In the genomic region with DNA sequence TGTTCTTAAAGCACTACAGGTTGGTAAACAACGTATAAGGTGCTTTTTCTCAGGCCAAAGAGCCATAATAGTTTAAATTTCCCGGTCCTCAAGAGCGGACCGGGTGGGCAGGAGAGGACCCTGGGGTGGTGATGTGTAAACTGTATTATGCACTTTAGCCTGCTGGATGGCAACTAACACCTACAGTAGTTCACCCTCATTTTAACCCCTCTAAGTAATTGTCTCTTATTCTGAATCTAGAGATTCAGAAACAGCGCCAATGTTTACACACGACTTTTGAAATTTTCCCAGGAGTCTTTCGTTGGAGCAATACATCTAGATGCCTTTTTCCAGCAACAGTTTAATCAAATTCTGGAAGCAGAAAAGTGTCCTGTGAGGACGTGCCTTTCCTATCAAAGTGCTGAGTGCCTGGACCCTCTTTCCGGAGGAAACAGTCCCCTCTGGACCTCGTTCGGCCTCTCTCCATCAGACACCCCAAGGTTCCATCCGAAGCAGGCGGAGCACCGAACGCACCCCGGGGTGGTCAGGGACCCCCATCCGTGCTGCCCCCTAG, we compare ENCODE assay signal across 8 cellular contexts. TPM values are rescaled to one million over a fixed set of nuclear protein-coding genes. Genes with fewer than 3 reads are reported as not detected.
DNase-seq lines count a peak whose midpoint lies in the region; ATAC-seq and TF ChIP-seq lines count a peak whose summit lies in the region.

No MANE protein-coding gene starts in this region.

- WGBS in liver: 5% methylated on average over 17 of the region's 17 CpGs
- 12% methylated on average over 13 to 15 of the region's 17 CpGs for WGBS in tibial nerve, 2 donors

- H3K9me3 ChIP-seq in liver (ENCODE audit: control insufficient read depth in 4 of 4, low read length in 3 of 4) (no peaks in the 10 kb centered on the region), tibial nerve (no peaks in the 10 kb centered on the region)

- H3K27ac ChIP-seq in liver (ENCODE audit: low read depth in 1 of 2, low read length in 2 of 2): peak overlapping the region; percentile 95 to 100
- peak overlapping the region in 1 of 4 donors; percentile 73 for H3K27ac ChIP-seq in tibial nerve

- no peak overlapping the region for H3K27ac Mint-ChIP-seq in activated T-cell treated with anti-CD3 and anti-CD28 coated beads, Interleukin-2, amount 50 U/mL, for 72 hours

- TF ChIP-seq EP300 in tibial nerve (IDR thresholded peaks at IDR 0.05): no peak

- H3K36me3 ChIP-seq in liver (ENCODE audit: control insufficient read depth in 4 of 4, insufficient read depth in 3 of 4, low read depth in 1 of 4, low read length in 3 of 4) (no peaks in the 10 kb centered on the region), tibial nerve (no peaks in the 10 kb centered on the region)

- in situ Hi-C loops in astrocyte of the cerebellum (cut with HindIII; ENCODE audit: low sequenced_read_pairs): no loop called here

- H3K27me3 Mint-ChIP-seq in activated T-cell treated with anti-CD3 and anti-CD28 coated beads, Interleukin-2, amount 50 U/mL, for 72 hours (ENCODE audit: low read depth): peaks cover 60% of the 10 kb centered on the region

- no peaks in the 10 kb centered on the region for H3K9me3 Mint-ChIP-seq in activated T-cell treated with anti-CD3 and anti-CD28 coated beads, Interleukin-2, amount 50 U/mL, for 72 hours

- TF ChIP-seq CTCF in astrocyte of the cerebellum (IDR thresholded peaks at IDR 0.05; ENCODE audit: low read depth, low read length, missing control alignments) (no peak), liver (IDR thresholded peaks at IDR 0.05; ENCODE audit: low read depth, low read length, missing input control) (no peak), tibial nerve (IDR thresholded peaks at IDR 0.05) (no peak), GM20000 (IDR thresholded peaks at IDR 0.05; ENCODE audit: extremely low read depth, missing control alignments) (no peak)

- ATAC-seq in activated T-cell treated with anti-CD3 and anti-CD28 coated beads, Interleukin-2, amount 50 U/mL, for 72 hours (replicated peaks in 1 of 2): no peak
- ATAC-seq in GM18498 (IDR thresholded peaks at IDR 0.05; ENCODE audit: unreplicated experiment) (no peak), GM21447 (IDR thresholded peaks at IDR 0.05; ENCODE audit: unreplicated experiment) (no peak)

- peak overlapping the region; percentile 78 to 88 for H3K4me3 Mint-ChIP-seq in activated T-cell treated with anti-CD3 and anti-CD28 coated beads, Interleukin-2, amount 50 U/mL, for 72 hours

- TF ChIP-seq POLR2A in tibial nerve (IDR thresholded peaks at IDR 0.05): no peak

- H3K27me3 ChIP-seq in liver (ENCODE audit: control insufficient read depth in 4 of 4, insufficient read depth in 4 of 4, low read length in 3 of 4) (no peaks in the 10 kb centered on the region), tibial nerve (peaks cover 0 to 43% of the 10 kb centered on the region in 2 donors)

- TF ChIP-seq RAD21 in liver (IDR thresholded peaks at IDR 0.05): no peak

- peak overlapping the region; percentile 60 for H3K4me3 ChIP-seq in astrocyte of the cerebellum (ENCODE audit: low read depth, low read length)
- peak overlapping the region; percentile 82 to 92 (median 88) for H3K4me3 ChIP-seq in liver (ENCODE audit: low read depth in 1 of 3, low read length in 3 of 3)
- peak overlapping the region; percentile 40 to 64 (median 56) for H3K4me3 ChIP-seq in tibial nerve

- H3K4me1 ChIP-seq in liver (ENCODE audit: control insufficient read depth in 4 of 4, insufficient read depth in 4 of 4, low read length in 3 of 4) (peaks cover 4 to 44% (median 31%) of the 10 kb centered on the region in 4 donors), tibial nerve (peaks cover 0 to 29% (median 10%) of the 10 kb centered on the region in 4 donors)

- no peak for DNase-seq in activated T-cell treated with anti-CD3 and anti-CD28 coated beads, Interleukin-2, amount 50 U/mL, for 72 hours
- DNase-seq in activated T-cell treated with anti-CD3 and anti-CD28 coated beads, Interleukin-2, amount 50 U/mL, for 48 hours: no peak
- DNase-seq in astrocyte of the cerebellum (ENCODE audit: low read depth): no peak
- no peak for DNase-seq in tibial nerve (ENCODE audit: low spot score in 2 of 2)
- no peak for DNase-seq in GM20000 (ENCODE audit: low spot score)

- peaks cover 8% of the 10 kb centered on the region for H3K4me1 Mint-ChIP-seq in activated T-cell treated with anti-CD3 and anti-CD28 coated beads, Interleukin-2, amount 50 U/mL, for 72 hours (ENCODE audit: low read depth)

- no peaks in the 10 kb centered on the region for H3K36me3 Mint-ChIP-seq in activated T-cell treated with anti-CD3 and anti-CD28 coated beads, Interleukin-2, amount 50 U/mL, for 72 hours (ENCODE audit: insufficient read depth in 2 of 2)

- peak overlapping the region; percentile 75 to 97 for H3K9ac ChIP-seq in liver (ENCODE audit: low read depth in 1 of 2, low read length in 2 of 2)

TF ChIP-seq in liver, 16 proteins besides CTCF, POLR2A, EP300 and RAD21:
- TF ChIP-seq HNF4G (IDR thresholded peaks at IDR 0.05) (no peak), FOXA1 (IDR thresholded peaks at IDR 0.05) (peak; percentile 6), HNF4A (conservative IDR thresholded peaks at IDR 0.05) (peak; percentile 34 to 38)

RNA-seq across cellular contexts. Expression of gene OCLN, which starts 0.7 kb away (rescaled TPM):
- total RNA-seq in activated T-cell treated with anti-CD3 and anti-CD28 coated beads, Interleukin-2, amount 50 U/mL, for 72 hours: 1 to 10 TPM in 1 of 2 donors, under 1 TPM in 1; 0.62 to 2.8 TPM
- total RNA-seq in liver (10 to 100 TPM; 25.9 to 53.9 TPM), tibial nerve (10 to 100 TPM in 2 of 4 donors, 1 to 10 TPM in 2; 8.1 to 13.8 (median 9.2) TPM)
- 10 to 100 TPM in 1 of 2 donors, 1 to 10 TPM in 1; 9.9 to 12.2 TPM for polyA plus RNA-seq in liver
